In genomic region chr7:39833180-39833788, GRCh38 we compare ENCODE assay signal across 8 cellular contexts.
DNase-seq lines count a peak whose midpoint lies in the region; ATAC-seq and TF ChIP-seq lines count a peak whose summit lies in the region.
"Not testable (repeated sequence)": the region's sequence is repeated elsewhere in the genome, so short reads cannot be mapped to it uniquely, and the experiment has no call there.

No MANE protein-coding gene starts in this region.

- DNase-seq in Ammon's horn (ENCODE audit: low spot score) = peak; percentile 60
- DNase-seq in H9 = peak; percentile 73
- DNase-seq in NCI-H1694 (lab: John Stamatoyannopoulos, UW) = peak; percentile 12
- peak in 1 of 3 donors; percentile 9 for DNase-seq in T-helper 17 cell
- peak; percentile 57 for DNase-seq in activated naive CD8-positive, alpha-beta T cell treated with anti-CD3 and anti-CD28 coated beads, Interleukin-2, amount 10 ng/mL, durations not matched to agents 7 days and 5 days
- DNase-seq in foreskin fibroblast = peak; percentile 8 to 59
- DNase-seq in midbrain (lab: John Stamatoyannopoulos, UW) = peak; percentile 53
- peak; percentile 33 for DNase-seq in stimulated activated CD4-positive, alpha-beta T cell treated with anti-CD3 and anti-CD28 coated beads, Interleukin-4, amount 100 ng/mL, for 24 hours

- not testable (repeated sequence) for H2BK12ac ChIP-seq in H9 (ENCODE audit: insufficient read length, low read depth, low read length)

- not testable (repeated sequence) for H3K9me3 ChIP-seq in H9 (ENCODE audit: control insufficient read depth, low read depth, low read length); T-helper 17 cell (ENCODE audit: control insufficient read depth, low read length, poor library complexity, severe bottlenecking)

- H3K14ac ChIP-seq in H9 (ENCODE audit: insufficient read depth, low read length) = not testable (repeated sequence)

- not testable (repeated sequence) for H3K79me2 ChIP-seq in H9 (ENCODE audit: insufficient read depth, low read length)

- H4K5ac ChIP-seq in H9 (ENCODE audit: insufficient read length, low read depth, low read length) = not testable (repeated sequence)

- not testable (repeated sequence) for H3K4me1 ChIP-seq in H9 (ENCODE audit: insufficient read depth, low read length)

- no CpG with 5 or more reads among the region's 71 CpGs for WGBS in H9 (ENCODE audit: extremely low coverage, insufficient read length, low lambda C conversion rate)

- H3K18ac ChIP-seq in H9 (ENCODE audit: insufficient read length, low read depth, low read length) = not testable (repeated sequence)

- not testable (repeated sequence) for H3K36me3 Mint-ChIP-seq in H9 (ENCODE audit: insufficient read depth in 1 of 3, low read depth in 3 of 3); activated naive CD8-positive, alpha-beta T cell treated with anti-CD3 and anti-CD28 coated beads, Interleukin-2, amount 10 ng/mL, durations not matched to agents 7 days and 5 days
- H3K36me3 Mint-ChIP-seq in T-helper 17 cell (ENCODE audit: low read depth) = peaks cover 11% of the 10 kb centered on the region

- H4K91ac ChIP-seq in H9 (ENCODE audit: insufficient read length, low read depth, low read length) = not testable (repeated sequence)

- H3K27me3 Mint-ChIP-seq in H9 (ENCODE audit: low read depth) = peaks cover 50% of the 10 kb centered on the region
- peaks cover 64% of the 10 kb centered on the region for H3K27me3 Mint-ChIP-seq in T-helper 17 cell
- H3K27me3 Mint-ChIP-seq in activated naive CD8-positive, alpha-beta T cell treated with anti-CD3 and anti-CD28 coated beads, Interleukin-2, amount 10 ng/mL, durations not matched to agents 7 days and 5 days = peaks cover 65% of the 10 kb centered on the region

- peak; percentile 78 for ATAC-seq in T-helper 17 cell
- peak; percentile 88 for ATAC-seq in activated naive CD8-positive, alpha-beta T cell treated with anti-CD3 and anti-CD28 coated beads, Interleukin-2, amount 10 ng/mL, durations not matched to agents 7 days and 5 days (ENCODE audit: low read depth)

- not testable (repeated sequence) for H4K8ac ChIP-seq in H9 (replicated peaks; ENCODE audit: insufficient read length, low read depth, low read length)

- not testable (repeated sequence) for H2AFZ ChIP-seq in H9 (ENCODE audit: low read length)

- not testable (repeated sequence) for H2BK5ac ChIP-seq in H9 (ENCODE audit: insufficient read length, low read length)

- H3K4ac ChIP-seq in H9 (ENCODE audit: low read depth, low read length) = not testable (repeated sequence)

- not testable (repeated sequence) for H3K27ac Mint-ChIP-seq in H9; T-helper 17 cell; activated naive CD8-positive, alpha-beta T cell treated with anti-CD3 and anti-CD28 coated beads, Interleukin-2, amount 10 ng/mL, durations not matched to agents 7 days and 5 days

- not testable (repeated sequence) for H3K27me3 ChIP-seq in H9 (ENCODE audit: insufficient read depth, low read length)

- not testable (repeated sequence) for H2AK5ac ChIP-seq in H9 (ENCODE audit: insufficient read length, low read length)

- H2BK20ac ChIP-seq in H9 (ENCODE audit: low read depth, low read length, poor library complexity, severe bottlenecking) = not testable (repeated sequence)

- H2BK15ac ChIP-seq in H9 (ENCODE audit: low read depth, low read length) = not testable (repeated sequence)

- not testable (repeated sequence) for H3T11ph ChIP-seq in H9 (ENCODE audit: low read length)

- H3K23ac ChIP-seq in H9 (ENCODE audit: insufficient read length, low read depth, low read length) = not testable (repeated sequence)

- peak overlapping the region; percentile 72 to 86 for H3K4me3 Mint-ChIP-seq in H9
- peak overlapping the region; percentile 60 for H3K4me3 Mint-ChIP-seq in T-helper 17 cell
- H3K4me3 Mint-ChIP-seq in activated naive CD8-positive, alpha-beta T cell treated with anti-CD3 and anti-CD28 coated beads, Interleukin-2, amount 10 ng/mL, durations not matched to agents 7 days and 5 days = peak overlapping the region; percentile 36

- H3K4me1 Mint-ChIP-seq in H9 = peaks cover 7 to 13% of the 10 kb centered on the region in 2 experiments
- not testable (repeated sequence) for H3K4me1 Mint-ChIP-seq in T-helper 17 cell; activated naive CD8-positive, alpha-beta T cell treated with anti-CD3 and anti-CD28 coated beads, Interleukin-2, amount 10 ng/mL, durations not matched to agents 7 days and 5 days

- H3K56ac ChIP-seq in H9 (ENCODE audit: insufficient read length, low read depth, low read length) = not testable (repeated sequence)

- peak overlapping the region; percentile 32 to 45 for H3K4me3 ChIP-seq in foreskin fibroblast (ENCODE audit: low read depth in 1 of 2, low read length in 2 of 2)

- H3K79me1 ChIP-seq in H9 (ENCODE audit: insufficient read depth, low read depth, low read length, poor library complexity, severe bottlenecking) = not testable (repeated sequence)

- not testable (repeated sequence) for H3K9ac ChIP-seq in H9 (ENCODE audit: extremely low read depth, insufficient read length, low read length)

- peak overlapping the region; percentile 63 for H3K4me2 ChIP-seq in H9 (ENCODE audit: insufficient read depth, insufficient read length, low read length)

- not testable (repeated sequence) for H3K9me3 Mint-ChIP-seq in H9; activated naive CD8-positive, alpha-beta T cell treated with anti-CD3 and anti-CD28 coated beads, Interleukin-2, amount 10 ng/mL, durations not matched to agents 7 days and 5 days

- not testable (repeated sequence) for H4K20me1 ChIP-seq in H9 (ENCODE audit: control insufficient read depth, insufficient read depth, insufficient read length)

- TF ChIP-seq CTCF in H9 (conservative IDR thresholded peaks at IDR 0.05) = 0 out of 3 replicates have a peak, but pooled peaks have one; percentile 10
- TF ChIP-seq CTCF in foreskin fibroblast (IDR thresholded peaks at IDR 0.05; ENCODE audit: low read depth, low read length) = not testable (repeated sequence)

- POLR2A ChIA-PET in activated naive CD8-positive, alpha-beta T cell treated with anti-CD3 and anti-CD28 coated beads, Interleukin-2, amount 10 ng/mL, durations not matched to agents 7 days and 5 days (lab: Charles Lee) = not testable (repeated sequence)

- H3K23me2 ChIP-seq in H9 (ENCODE audit: insufficient read length, low read depth, low read length, poor library complexity, severe bottlenecking) = not testable (repeated sequence)

- not testable (repeated sequence) for H2BK120ac ChIP-seq in H9 (ENCODE audit: low read depth, low read length, poor library complexity, severe bottlenecking)

- not testable (repeated sequence) for H3K27ac ChIP-seq in H9 (ENCODE audit: insufficient read length, low read depth, low read length)
